ENCODE assay signal across 25 cellular contexts in genomic region chr1:41342774-41343355, GRCh38. TPM values are rescaled to one million over a fixed set of nuclear protein-coding genes. Genes with fewer than 3 reads are reported as not detected.
DNase-seq lines count a peak whose midpoint lies in the region; ATAC-seq and TF ChIP-seq lines count a peak whose summit lies in the region.
"Had no signal": no experiment of that assay in that cellular context is flagged by ENCODE, and none has a peak within 500 bp of the region (broad histone marks: within the 10 kb centered on the region; RNA-seq: fewer than 3 reads in every experiment).

No MANE protein-coding gene starts in this region.

- no peaks in the 10 kb centered on the region for H3K36me3 Mint-ChIP-seq in Calu3 (ENCODE audit: insufficient read depth, unreplicated experiment)
- peaks cover 4 to 6% of the 10 kb centered on the region in 2 donors for H3K36me3 Mint-ChIP-seq in activated T-cell treated with anti-CD3 and anti-CD28 coated beads, Interleukin-2, amount 50 U/mL, for 72 hours (ENCODE audit: insufficient read depth in 2 of 2)
- H3K36me3 Mint-ChIP-seq in stimulated activated effector memory CD8-positive, alpha-beta T cell treated with anti-CD3 and anti-CD28 coated beads, Interleukin-12 subunit alpha, Interleukin-12 subunit beta, amount 100 ng/mL, for 72 hours: no peaks in the 10 kb centered on the region
- H3K36me3 Mint-ChIP-seq: CD4-positive, CD25-positive, alpha-beta regulatory T cell; stimulated activated memory B cell treated with anti-CD40 and anti-IgM and Interleukin-4, amounts not matched to agents 10 μg/mL and 1 μg/mL and 100 μg/mL, for 72 hours had no signal

- CTCF ChIA-PET in Calu3 (lab: Charles Lee) (interaction anchor here (1.5 kb wide), 1 partner anchor 76 kb away, joined by 6 read pairs; no protein-coding TSS in a partner anchor), PC-9 (lab: Charles Lee) (no interaction called here)

- H3K27me3 ChIP-seq in PC-9 (ENCODE audit: insufficient read depth, low read depth): no peaks in the 10 kb centered on the region
- H3K27me3 ChIP-seq in right cardiac atrium (ENCODE audit: control insufficient read depth, insufficient read depth): no peaks in the 10 kb centered on the region
- no peaks in the 10 kb centered on the region for H3K27me3 ChIP-seq in gastrocnemius medialis
- H3K27me3 ChIP-seq: breast epithelium, colonic mucosa, testis had no signal

- in situ Hi-C loops in gastrocnemius medialis (cut with MboI; ENCODE audit: low sequenced_read_pairs in 4 of 4): no loop called here

- H3K4me2 ChIP-seq in PC-9: peak overlapping the region; percentile 69

- no peaks in the 10 kb centered on the region for H3K79me2 ChIP-seq in PC-9 (ENCODE audit: low read depth)

- H3K4me1 ChIP-seq in PC-9 (replicated peaks; ENCODE audit: insufficient read depth) (peaks cover 55% of the 10 kb centered on the region), right cardiac atrium (ENCODE audit: control insufficient read depth, insufficient read depth, low read length) (no peaks in the 10 kb centered on the region), gastrocnemius medialis (peaks cover 33% of the 10 kb centered on the region in 2 donors)
- H3K4me1 ChIP-seq: breast epithelium, colonic mucosa, prostate gland, testis had no signal

- intact Hi-C loops in Calu3 (cut with micrococcal nuclease; ENCODE audit: unreplicated experiment): no loop called here
- intact Hi-C loops in PC-9 (cut with micrococcal nuclease; ENCODE audit: unreplicated experiment): no loop called here
- intact Hi-C loops in right cardiac atrium (cut with DNase I): no loop called here
- intact Hi-C loops in gastrocnemius medialis (cut with DNase I; ENCODE audit: low total_unique reads): loop anchor here (1.0 kb wide), 2 partner anchors 18 to 76 kb away; partner anchors contain the start of gene FOXO6

- H3K9me2 ChIP-seq in PC-9 (ENCODE audit: insufficient read depth): no peaks in the 10 kb centered on the region

- H3K4me3 ChIP-seq in PC-9 (no peak overlapping the region), right cardiac atrium (ENCODE audit: low read length) (no peak overlapping the region), gastrocnemius medialis (peak overlapping the region in 1 of 4 donors; percentile 6)
- H3K4me3 ChIP-seq: breast epithelium, colonic mucosa, lung, prostate gland, testis had no signal

- H3K36me3 ChIP-seq in PC-9 (ENCODE audit: low read depth) (no peaks in the 10 kb centered on the region), gastrocnemius medialis (no peaks in the 10 kb centered on the region)
- H3K36me3 ChIP-seq: breast epithelium, colonic mucosa, neutrophil, prostate gland had no signal

- no peak for ATAC-seq in right cardiac atrium
- ATAC-seq in gastrocnemius medialis: peak; percentile 96 to 98
- no peak for ATAC-seq in activated T-cell treated with anti-CD3 and anti-CD28 coated beads, Interleukin-2, amount 50 U/mL, for 72 hours (replicated peaks in 1 of 2)
- ATAC-seq in stimulated activated effector memory CD8-positive, alpha-beta T cell treated with anti-CD3 and anti-CD28 coated beads, Interleukin-12 subunit alpha, Interleukin-12 subunit beta, amount 100 ng/mL, for 72 hours: no peak
- ATAC-seq: stimulated activated memory B cell treated with anti-CD40 and anti-IgM and Interleukin-4, amounts not matched to agents 10 μg/mL and 1 μg/mL and 100 μg/mL, for 72 hours had no signal

- H3K4me3 Mint-ChIP-seq in Calu3 (ENCODE audit: low read depth, unreplicated experiment): peak overlapping the region; percentile 57
- H3K4me3 Mint-ChIP-seq in activated T-cell treated with anti-CD3 and anti-CD28 coated beads, Interleukin-2, amount 50 U/mL, for 72 hours: no peak overlapping the region
- no peak overlapping the region for H3K4me3 Mint-ChIP-seq in stimulated activated effector memory CD8-positive, alpha-beta T cell treated with anti-CD3 and anti-CD28 coated beads, Interleukin-12 subunit alpha, Interleukin-12 subunit beta, amount 100 ng/mL, for 72 hours
- H3K4me3 Mint-ChIP-seq: activated naive CD4-positive, alpha-beta T cell treated with anti-CD3 and anti-CD28 coated beads for 36 hours; CD4-positive, CD25-positive, alpha-beta regulatory T cell; stimulated activated memory B cell treated with anti-CD40 and anti-IgM and Interleukin-4, amounts not matched to agents 10 μg/mL and 1 μg/mL and 100 μg/mL, for 72 hours; T-helper 1 cell treated with Interleukin-12 subunit alpha and Interleukin-12 subunit beta and Interleukin-4 antibody, amounts not matched to agents 30 μg/mL and 1 μg/mL, for 36 hours had no signal

- peaks cover 43% of the 10 kb centered on the region for H3F3A ChIP-seq in PC-9 (ENCODE audit: insufficient read depth, low read depth)

- DNase-seq in Calu3: no peak
- DNase-seq in PC-9: no peak
- no peak for DNase-seq in right cardiac atrium
- DNase-seq in gastrocnemius medialis: peak; percentile 85
- no peak for DNase-seq in superior temporal gyrus (ENCODE audit: extremely low spot score)
- no peak for DNase-seq in activated T-cell treated with anti-CD3 and anti-CD28 coated beads, Interleukin-2, amount 50 U/mL, for 72 hours
- no peak for DNase-seq in stimulated activated effector memory CD8-positive, alpha-beta T cell treated with anti-CD3 and anti-CD28 coated beads, Interleukin-12 subunit alpha, Interleukin-12 subunit beta, amount 100 ng/mL, for 72 hours (ENCODE audit: low spot score in 2 of 2)
- DNase-seq: activated CD4-positive, alpha-beta T cell treated with anti-CD3 and anti-CD28 coated beads for 1 hour; activated naive CD4-positive, alpha-beta T cell treated with anti-CD3 and anti-CD28 coated beads for 36 hours; amniotic stem cell; CD4-positive, CD25-positive, alpha-beta regulatory T cell; GOT3; KBM-7; NCI-H187; NCI-H526; stimulated activated CD4-positive, alpha-beta T cell treated with anti-CD3 and anti-CD28 coated beads, Interleukin-2, amount 100 ng/mL, for 48 hours; testis had no signal

- no peak overlapping the region for H2AFZ ChIP-seq in PC-9

- TF ChIP-seq CTCF in Calu3 (IDR thresholded peaks at IDR 0.05; ENCODE audit: unreplicated experiment): no peak
- no peak for TF ChIP-seq CTCF in PC-9 (conservative IDR thresholded peaks at IDR 0.05)
- TF ChIP-seq CTCF in gastrocnemius medialis (IDR thresholded peaks at IDR 0.05 in 4 of 5, conservative IDR thresholded peaks at IDR 0.05 in 1 of 5): no peak

- POLR2A ChIA-PET in PC-9 (lab: Charles Lee; ENCODE audit: unreplicated experiment): interaction anchor here (0.5 to 0.9 kb wide), 4 partner anchors 17 to 1120 kb away, joined by 3 to 10 read pairs (median 4); partner anchors contain the start of gene CCDC30

- H3K4me1 Mint-ChIP-seq in Calu3 (ENCODE audit: low read depth, unreplicated experiment): peaks cover 22% of the 10 kb centered on the region
- peaks cover 23% of the 10 kb centered on the region for H3K4me1 Mint-ChIP-seq in activated T-cell treated with anti-CD3 and anti-CD28 coated beads, Interleukin-2, amount 50 U/mL, for 72 hours (ENCODE audit: low read depth)
- peaks cover 20% of the 10 kb centered on the region for H3K4me1 Mint-ChIP-seq in stimulated activated effector memory CD8-positive, alpha-beta T cell treated with anti-CD3 and anti-CD28 coated beads, Interleukin-12 subunit alpha, Interleukin-12 subunit beta, amount 100 ng/mL, for 72 hours
- H3K4me1 Mint-ChIP-seq: CD4-positive, CD25-positive, alpha-beta regulatory T cell had no signal

- no peaks in the 10 kb centered on the region for H3K27me3 Mint-ChIP-seq in Calu3 (ENCODE audit: unreplicated experiment)
- peaks cover 20% of the 10 kb centered on the region for H3K27me3 Mint-ChIP-seq in activated T-cell treated with anti-CD3 and anti-CD28 coated beads, Interleukin-2, amount 50 U/mL, for 72 hours (ENCODE audit: low read depth)

- WGBS in right cardiac atrium: 61% methylated on average over 5 of the region's 5 CpGs

- H3K27ac ChIP-seq in PC-9 (peak overlapping the region; percentile 59; the same call in 1 of the 2 replicates), right cardiac atrium (ENCODE audit: low read length) (peak overlapping the region; percentile 15), gastrocnemius medialis (peak overlapping the region; percentile 86 to 98 (median 92))
- H3K27ac ChIP-seq: colonic mucosa, neutrophil, prostate gland, testis had no signal

- H3K9me3 ChIP-seq in PC-9 (ENCODE audit: insufficient read depth, low read depth) (peaks cover 9% of the 10 kb centered on the region), right cardiac atrium (ENCODE audit: control insufficient read depth, low read length) (no peaks in the 10 kb centered on the region), gastrocnemius medialis (peaks cover 0 to 7% (median 0%) of the 10 kb centered on the region in 3 donors)
- H3K9me3 ChIP-seq: colonic mucosa, neutrophil, prostate gland, testis had no signal

- BruUV-seq in Calu3 (replicated peaks; lab: Mats Ljungman, UMichigan) (no TSS peak), PC-9 (replicated peaks; lab: Mats Ljungman, UMichigan) (no TSS peak)

- peaks cover 2% of the 10 kb centered on the region for H3K9me3 Mint-ChIP-seq in Calu3 (ENCODE audit: low read depth, unreplicated experiment)
- H3K9me3 Mint-ChIP-seq in activated T-cell treated with anti-CD3 and anti-CD28 coated beads, Interleukin-2, amount 50 U/mL, for 72 hours: peaks cover 6 to 10% of the 10 kb centered on the region in 2 donors
- peaks cover 8% of the 10 kb centered on the region for H3K9me3 Mint-ChIP-seq in stimulated activated effector memory CD8-positive, alpha-beta T cell treated with anti-CD3 and anti-CD28 coated beads, Interleukin-12 subunit alpha, Interleukin-12 subunit beta, amount 100 ng/mL, for 72 hours

- TF ChIP-seq POLR2A in gastrocnemius medialis (IDR thresholded peaks at IDR 0.05): peak; percentile 59 to 67

- peak overlapping the region; percentile 73 for H3K27ac Mint-ChIP-seq in Calu3 (ENCODE audit: unreplicated experiment)
- no peak overlapping the region for H3K27ac Mint-ChIP-seq in activated T-cell treated with anti-CD3 and anti-CD28 coated beads, Interleukin-2, amount 50 U/mL, for 72 hours
- H3K27ac Mint-ChIP-seq in stimulated activated effector memory CD8-positive, alpha-beta T cell treated with anti-CD3 and anti-CD28 coated beads, Interleukin-12 subunit alpha, Interleukin-12 subunit beta, amount 100 ng/mL, for 72 hours: no peak overlapping the region
- H3K27ac Mint-ChIP-seq: activated naive CD4-positive, alpha-beta T cell treated with anti-CD3 and anti-CD28 coated beads for 36 hours; CD4-positive, CD25-positive, alpha-beta regulatory T cell; stimulated activated memory B cell treated with anti-CD40 and anti-IgM and Interleukin-4, amounts not matched to agents 10 μg/mL and 1 μg/mL and 100 μg/mL, for 72 hours; T-helper 1 cell treated with Interleukin-12 subunit alpha and Interleukin-12 subunit beta and Interleukin-4 antibody, amounts not matched to agents 30 μg/mL and 1 μg/mL, for 36 hours had no signal

- H4K20me1 ChIP-seq in PC-9 (ENCODE audit: insufficient read depth): no peaks in the 10 kb centered on the region

RNA-seq across cellular contexts. Expression of gene FOXO6, which starts 18.4 kb away (rescaled TPM):
- total RNA-seq in Calu3 (2022) (0.47 and 1.0 TPM in 2 replicates), PC-9 (2021) (9.0 and 17.5 TPM in 2 replicates), right cardiac atrium (1 to 10 TPM; 1.9 to 7.0 (median 5.3) TPM), gastrocnemius medialis (1 to 10 TPM in 2 of 4 donors, under 1 TPM in 2; 0.20 to 3.9 (median 0.94) TPM)
- polyA plus RNA-seq in right cardiac atrium: 1.1 TPM
- total RNA-seq in activated T-cell treated with anti-CD3 and anti-CD28 coated beads, Interleukin-2, amount 50 U/mL, for 72 hours: under 1 TPM; 0.19 to 0.21 TPM
- polyA plus RNA-seq: CD4-positive, CD25-positive, alpha-beta regulatory T cell; keratinocyte had no signal

Comparison
In these comparisons a context has a peak if more than half of its experiments do, and no peak if none do; other contexts are left out.
1. DNase-seq: peak in gastrocnemius medialis (2 of 2); none in Calu3 (single experiment), PC-9 (0 of 2), right cardiac atrium (0 of 3), superior temporal gyrus (single experiment), activated T-cell treated with anti-CD3 and anti-CD28 coated beads, Interleukin-2, amount 50 U/mL, for 72 hours (0 of 2) and stimulated activated effector memory CD8-positive, alpha-beta T cell treated with anti-CD3 and anti-CD28 coated beads, Interleukin-12 subunit alpha, Interleukin-12 subunit beta, amount 100 ng/mL, for 72 hours (0 of 2).
2. H3K27ac ChIP-seq: peak in every context shown above with its lines; median percentile 92 in gastrocnemius medialis; 59 in PC-9; 15 in right cardiac atrium.
3. ATAC-seq: peak in gastrocnemius medialis (2 of 2); none in right cardiac atrium (0 of 2), activated T-cell treated with anti-CD3 and anti-CD28 coated beads, Interleukin-2, amount 50 U/mL, for 72 hours (0 of 2) and stimulated activated effector memory CD8-positive, alpha-beta T cell treated with anti-CD3 and anti-CD28 coated beads, Interleukin-12 subunit alpha, Interleukin-12 subunit beta, amount 100 ng/mL, for 72 hours (single experiment).